Comparison of ENCODE assay signal across 15 cellular contexts in the genomic region with DNA sequence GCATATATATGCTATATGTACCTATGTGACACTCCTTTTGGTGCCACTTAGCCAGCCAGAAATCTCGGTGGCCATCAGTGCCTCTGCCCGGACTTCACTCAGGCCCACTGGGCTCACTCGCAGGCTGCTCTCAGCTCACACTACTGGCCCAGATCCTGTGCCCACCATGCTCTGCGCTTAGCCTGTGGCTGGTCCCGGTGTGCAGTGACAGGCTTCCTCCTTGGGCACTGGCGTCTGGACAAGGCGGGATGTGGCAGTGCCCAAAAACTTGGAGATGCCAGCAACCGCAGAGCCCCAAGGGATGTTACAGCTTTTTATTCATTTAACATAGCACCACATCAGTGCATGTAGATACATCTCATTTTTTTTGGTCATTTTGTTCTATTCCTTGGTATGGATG.
"Had no signal": no experiment of that assay in that cellular context is flagged by ENCODE, and none has a peak within 500 bp of the region (broad histone marks: within the 10 kb centered on the region; RNA-seq: fewer than 3 reads in every experiment).

No MANE protein-coding gene starts in this region.

- H3K4me3 Mint-ChIP-seq: effector memory CD8-positive, alpha-beta T cell; natural killer cell; neural crest cell; stimulated activated effector memory CD8-positive, alpha-beta T cell treated with anti-CD3 and anti-CD28 coated beads, Interleukin-12 subunit alpha, Interleukin-12 subunit beta, amount 100 ng/mL, for 72 hours had no signal

- H3K36me3 Mint-ChIP-seq: natural killer cell; stimulated activated effector memory CD8-positive, alpha-beta T cell treated with anti-CD3 and anti-CD28 coated beads, Interleukin-12 subunit alpha, Interleukin-12 subunit beta, amount 100 ng/mL, for 72 hours had no signal

- H3K4me1 Mint-ChIP-seq: natural killer cell; stimulated activated effector memory CD8-positive, alpha-beta T cell treated with anti-CD3 and anti-CD28 coated beads, Interleukin-12 subunit alpha, Interleukin-12 subunit beta, amount 100 ng/mL, for 72 hours had no signal

- H3K27ac Mint-ChIP-seq: effector memory CD8-positive, alpha-beta T cell; natural killer cell; stimulated activated effector memory CD8-positive, alpha-beta T cell treated with anti-CD3 and anti-CD28 coated beads, Interleukin-12 subunit alpha, Interleukin-12 subunit beta, amount 100 ng/mL, for 72 hours had no signal

- DNase-seq: cortex of kidney; effector memory CD8-positive, alpha-beta T cell; foreskin fibroblast; gastrocnemius medialis; head of caudate nucleus; natural killer cell; psoas muscle; sigmoid colon; stimulated activated CD4-positive, alpha-beta T cell treated with anti-CD3 and anti-CD28 coated beads, Interleukin-2, amount 100 ng/mL, for 24 hours; stimulated activated CD4-positive, alpha-beta T cell treated with anti-CD3 and anti-CD28 coated beads, Interleukin-4, amount 100 ng/mL, for 24 hours; stimulated activated naive CD4-positive, alpha-beta T cell treated with Interleukin-2 at 50 U/mL for 16 hours had no signal

- ATAC-seq: effector memory CD8-positive, alpha-beta T cell; gastrocnemius medialis; left lobe of liver; natural killer cell; psoas muscle; right cardiac atrium; stimulated activated effector memory CD8-positive, alpha-beta T cell treated with anti-CD3 and anti-CD28 coated beads, Interleukin-12 subunit alpha, Interleukin-12 subunit beta, amount 100 ng/mL, for 72 hours had no signal

- H3K9me3 Mint-ChIP-seq: effector memory CD8-positive, alpha-beta T cell; natural killer cell; neural crest cell; stimulated activated effector memory CD8-positive, alpha-beta T cell treated with anti-CD3 and anti-CD28 coated beads, Interleukin-12 subunit alpha, Interleukin-12 subunit beta, amount 100 ng/mL, for 72 hours had no signal
